34 cellular contexts compared by ENCODE assay signal in the genomic region with DNA sequence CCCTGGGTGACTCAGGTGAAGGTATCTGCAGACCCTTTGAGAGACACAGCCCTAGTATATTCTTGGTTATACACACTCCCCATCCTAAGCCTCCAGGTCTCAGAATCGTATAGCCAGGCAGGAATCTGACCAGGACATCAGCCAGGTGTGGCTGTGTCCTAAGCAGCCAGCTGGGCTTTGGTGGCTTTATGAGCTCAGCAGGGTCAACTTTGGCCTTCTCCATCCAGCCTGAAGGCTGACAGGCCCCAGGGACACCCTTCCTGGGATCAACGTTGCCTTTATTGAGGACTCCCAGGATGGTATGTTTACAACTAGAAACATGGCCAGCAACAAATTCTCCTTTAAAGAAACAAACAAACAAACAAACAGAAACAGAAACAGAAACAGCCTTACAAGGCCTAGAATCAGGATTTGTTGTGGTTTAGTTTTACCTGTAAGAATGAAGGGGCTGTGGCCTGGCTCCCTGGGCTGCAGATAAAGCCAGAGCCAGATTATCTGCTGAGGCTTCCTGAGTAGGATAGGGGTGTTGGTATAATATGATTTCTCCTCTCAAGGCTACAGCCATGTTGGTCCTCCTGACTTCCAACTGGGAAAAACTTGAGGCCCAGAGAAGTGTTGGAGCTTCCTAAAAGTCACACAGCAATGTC. TPM values are rescaled to one million over a fixed set of nuclear protein-coding genes. Genes with fewer than 3 reads are reported as not detected.
DNase-seq lines count a peak whose midpoint lies in the region; ATAC-seq, FAIRE-seq and TF ChIP-seq lines count a peak whose summit lies in the region.
"Had no signal": no experiment of that assay in that cellular context is flagged by ENCODE, and none has a peak within 500 bp of the region (broad histone marks: within the 10 kb centered on the region; RNA-seq: fewer than 3 reads in every experiment).

No MANE protein-coding gene starts in this region.

- H3K9me3 Mint-ChIP-seq in activated CD4-positive, alpha-beta T cell treated with anti-CD3 and anti-CD28 coated beads, Interleukin-2, amount 10 ng/mL, durations not matched to agents 7 days and 5 days: no peaks in the 10 kb centered on the region
- H3K9me3 Mint-ChIP-seq: activated naive CD4-positive, alpha-beta T cell treated with anti-CD3 and anti-CD28 coated beads, Interleukin-2, amount 50 U/mL, for 24 hours; activated T-helper 1 cell treated with anti-CD3 and anti-CD28 coated beads, Interleukin-12 subunit alpha, Interleukin-12 subunit beta, Interleukin-2, Interleukin-4 antibody, amounts not matched to agents 30 ng/mL and 10 ng/mL and 1 ng/mL, durations not matched to agents 14 hours and 24 hours and 36 hours; nephron had no signal

- H3K27me3 Mint-ChIP-seq in activated CD4-positive, alpha-beta T cell treated with anti-CD3 and anti-CD28 coated beads, Interleukin-2, amount 10 ng/mL, durations not matched to agents 7 days and 5 days: peaks cover 4% of the 10 kb centered on the region
- H3K27me3 Mint-ChIP-seq: activated CD4-positive, alpha-beta T cell treated with anti-CD3 and anti-CD28 coated beads for 36 hours had no signal

- no peaks in the 10 kb centered on the region for H3K9me2 ChIP-seq in GM23248 (ENCODE audit: insufficient read depth)
- H3K9me2 ChIP-seq: SK-N-SH had no signal

- H3K9ac ChIP-seq in GM23248 (no peak overlapping the region), GM12878 (ENCODE audit: control insufficient read depth, insufficient read depth, low read length) (no peak overlapping the region)
- H3K9ac ChIP-seq: parathyroid adenoma, SK-N-SH had no signal

- peak; percentile 49 for FAIRE-seq in GM12878 (lab: Jason Lieb, UNC)
- FAIRE-seq: astrocyte, keratinocyte had no signal

- peaks cover 14% of the 10 kb centered on the region for H3K4me1 Mint-ChIP-seq in activated CD4-positive, alpha-beta T cell treated with anti-CD3 and anti-CD28 coated beads, Interleukin-2, amount 10 ng/mL, durations not matched to agents 7 days and 5 days
- H3K4me1 Mint-ChIP-seq: activated CD4-positive, alpha-beta T cell treated with anti-CD3 and anti-CD28 coated beads for 36 hours had no signal

- H3K4me2 ChIP-seq in GM23248 (ENCODE audit: unreplicated experiment): no peak overlapping the region
- no peak overlapping the region for H3K4me2 ChIP-seq in GM12878 (ENCODE audit: control insufficient read depth, insufficient read depth)
- H3K4me2 ChIP-seq: hepatocyte, SK-N-SH had no signal

- intact Hi-C loops in GM12878 (cut with micrococcal nuclease; ENCODE audit: unreplicated experiment): no loop called here

- peak; percentile 15 for DNase-seq in NCI-H748 (lab: John Stamatoyannopoulos, UW; ENCODE audit: unreplicated experiment)
- DNase-seq in NCI-H748 treated with DMSO at 0.1 percent for 48 hours (lab: John Stamatoyannopoulos, UW): no peak
- DNase-seq in GM23248: peak; percentile 19
- no peak for DNase-seq in GM12878 (ENCODE audit: low read depth, low spot score)
- DNase-seq in iris pigment epithelial cell (ENCODE audit: low read depth): peak; percentile 11
- DNase-seq in activated CD4-positive, alpha-beta T cell treated with anti-CD3 and anti-CD28 coated beads, Interleukin-2, amount 10 ng/mL, durations not matched to agents 7 days and 5 days: no peak
- DNase-seq: activated CD4-positive, alpha-beta T cell treated with anti-CD3 and anti-CD28 coated beads for 36 hours; cerebellar nuclear complex; DND-41; erythroblast; Kasumi-1; NCI-H1048; NCI-H2029 treated with DMSO at 0.1 percent for 48 hours; SK-N-SH; stimulated activated CD4-positive, alpha-beta T cell treated with anti-CD3 and anti-CD28 coated beads, Interleukin-4, amount 100 ng/mL, for 24 hours; stimulated activated naive B cell treated with anti-CD40 and anti-IgM and Interleukin-4, amounts not matched to agents 10 μg/mL and 1 μg/mL and 100 μg/mL, for 72 hours; testis; uterus had no signal

- H3K27me3 ChIP-seq in GM23248 (replicated peaks; ENCODE audit: insufficient read depth) (peaks cover 15% of the 10 kb centered on the region), GM12878 (replicated peaks in 1 of 2; ENCODE audit: control insufficient read depth in 2 of 2, insufficient read depth in 2 of 2, low read length in 1 of 2) (no peaks in the 10 kb centered on the region; a peak in 1 of 4 replicates)
- H3K27me3 ChIP-seq: right atrium auricular region, testis, uterus had no signal

- CTCF ChIA-PET in GM12878 (lab: Yijun Ruan, JAX): interaction anchor here (0.6 to 1.3 kb wide), 3 partner anchors 38 to 576 kb away, joined by 3 read pairs; no protein-coding TSS in a partner anchor
- CTCF ChIA-PET in activated CD4-positive, alpha-beta T cell treated with anti-CD3 and anti-CD28 coated beads, Interleukin-2, amount 10 ng/mL, durations not matched to agents 7 days and 5 days (lab: Charles Lee): no interaction called here

- no peak for TF ChIP-seq RAD21 in GM12878 (IDR thresholded peaks at IDR 0.05; ENCODE audit: insufficient read depth, low read depth, low read length)

- H4K20me1 ChIP-seq in GM23248 (ENCODE audit: insufficient read depth): no peaks in the 10 kb centered on the region
- no peaks in the 10 kb centered on the region for H4K20me1 ChIP-seq in GM12878 (ENCODE audit: control insufficient read depth, insufficient read depth)

- no peak for ATAC-seq in GM12878
- no peak for ATAC-seq in HG03280 (IDR thresholded peaks at IDR 0.05; ENCODE audit: unreplicated experiment)
- no peak for ATAC-seq in HG02870 (IDR thresholded peaks at IDR 0.05; ENCODE audit: unreplicated experiment)
- ATAC-seq: activated CD4-positive, alpha-beta T cell treated with anti-CD3 and anti-CD28 coated beads for 36 hours; foreskin keratinocyte; stimulated activated naive B cell treated with anti-CD40 and anti-IgM and Interleukin-4, amounts not matched to agents 10 μg/mL and 1 μg/mL and 100 μg/mL, for 72 hours had no signal

- no peaks in the 10 kb centered on the region for H3K4me1 ChIP-seq in GM23248 (ENCODE audit: insufficient read depth)
- H3K4me1 ChIP-seq in GM12878 (ENCODE audit: control insufficient read depth, insufficient read depth, low read length): peaks cover 3% of the 10 kb centered on the region; the same call in 1 of the 2 replicates
- H3K4me1 ChIP-seq: foreskin keratinocyte, parathyroid adenoma, right atrium auricular region, testis, uterus had no signal

- H3K36me3 Mint-ChIP-seq in activated CD4-positive, alpha-beta T cell treated with anti-CD3 and anti-CD28 coated beads, Interleukin-2, amount 10 ng/mL, durations not matched to agents 7 days and 5 days (ENCODE audit: low read depth): peaks cover 1% of the 10 kb centered on the region
- H3K36me3 Mint-ChIP-seq: activated naive CD4-positive, alpha-beta T cell treated with anti-CD3 and anti-CD28 coated beads, Interleukin-2, amount 50 U/mL, for 24 hours had no signal

- TF ChIP-seq EP300 in GM12878 (IDR thresholded peaks at IDR 0.05; ENCODE audit: borderline replicate concordance in 1 of 2, control insufficient read depth in 1 of 2, low read depth in 2 of 2, low read length in 2 of 2): no peak

- H3K9me3 ChIP-seq in GM23248 (ENCODE audit: low read depth): no peaks in the 10 kb centered on the region
- H3K9me3 ChIP-seq in GM12878 (replicated peaks; ENCODE audit: control insufficient read depth, insufficient read depth, low read length): no peaks in the 10 kb centered on the region
- H3K9me3 ChIP-seq: right atrium auricular region, SK-N-SH, testis, uterus had no signal

- 33 to 39% methylated on average over 2 of the region's 2 CpGs for WGBS in GM23248 (ENCODE audit: low coverage in 1 of 2, low lambda C conversion rate in 2 of 2, missing lambda C conversion rate in 2 of 2), 2 experiments
- 21% methylated on average over 2 of the region's 2 CpGs for WGBS in GM12878 (ENCODE audit: insufficient coverage, insufficient replicate concordance, low lambda C conversion rate, missing lambda C conversion rate)

- H3K36me3 ChIP-seq in GM23248 (ENCODE audit: low read depth) (no peaks in the 10 kb centered on the region), GM12878 (ENCODE audit: control insufficient read depth in 2 of 2, insufficient read depth in 2 of 2, low read length in 1 of 2) (no peaks in the 10 kb centered on the region)
- H3K36me3 ChIP-seq: right atrium auricular region, uterus had no signal

- H3K4me3 ChIP-seq in GM23248 (no peak overlapping the region), GM12878 (no peak overlapping the region)
- H3K4me3 ChIP-seq: hepatocyte, right atrium auricular region, testis, uterus had no signal

- BruUV-seq in GM12878 (replicated peaks; lab: Mats Ljungman, UMichigan): no TSS peak

- H2AFZ ChIP-seq in GM23248 (no peak overlapping the region), GM12878 (ENCODE audit: control insufficient read depth, low read depth, low read length) (peak overlapping the region; percentile 9; the same call in 1 of the 2 replicates)
- H2AFZ ChIP-seq: hepatocyte, parathyroid adenoma had no signal

- no peak overlapping the region for H3K27ac Mint-ChIP-seq in activated CD4-positive, alpha-beta T cell treated with anti-CD3 and anti-CD28 coated beads, Interleukin-2, amount 10 ng/mL, durations not matched to agents 7 days and 5 days
- H3K27ac Mint-ChIP-seq: activated CD4-positive, alpha-beta T cell treated with anti-CD3 and anti-CD28 coated beads for 36 hours; activated naive CD4-positive, alpha-beta T cell treated with anti-CD3 and anti-CD28 coated beads, Interleukin-2, amount 50 U/mL, for 24 hours; activated T-helper 1 cell treated with anti-CD3 and anti-CD28 coated beads, Interleukin-12 subunit alpha, Interleukin-12 subunit beta, Interleukin-2, Interleukin-4 antibody, amounts not matched to agents 30 ng/mL and 10 ng/mL and 1 ng/mL, durations not matched to agents 14 hours and 24 hours and 36 hours; nephron; stimulated activated naive B cell treated with anti-CD40 and anti-IgM and Interleukin-4, amounts not matched to agents 10 μg/mL and 1 μg/mL and 100 μg/mL, for 72 hours had no signal

- no peaks in the 10 kb centered on the region for H3F3A ChIP-seq in GM23248 (ENCODE audit: insufficient read depth)

- RAD21 ChIA-PET in GM12878 (lab: Charles Lee; ENCODE audit: unreplicated experiment): interaction anchor here (0.6 to 1.7 kb wide), 2 partner anchors 19 to 40 kb away, joined by 3 read pairs; no protein-coding TSS in a partner anchor

- POLR2A ChIA-PET in GM12878 (lab: Charles Lee): no interaction called here
- POLR2A ChIA-PET in activated CD4-positive, alpha-beta T cell treated with anti-CD3 and anti-CD28 coated beads, Interleukin-2, amount 10 ng/mL, durations not matched to agents 7 days and 5 days (lab: Charles Lee): no interaction called here

- in situ Hi-C loops in GM23248 (cut with MboI) (no loop called here), GM12878 (cut with MboI) (no loop called here)

- no peak for TF ChIP-seq POLR2A in GM12878 (IDR thresholded peaks at IDR 0.05; ENCODE audit: low read depth, low read length)

- H3K4me3 Mint-ChIP-seq in activated CD4-positive, alpha-beta T cell treated with anti-CD3 and anti-CD28 coated beads, Interleukin-2, amount 10 ng/mL, durations not matched to agents 7 days and 5 days: no peak overlapping the region
- H3K4me3 Mint-ChIP-seq: activated CD4-positive, alpha-beta T cell treated with anti-CD3 and anti-CD28 coated beads for 36 hours; activated naive CD4-positive, alpha-beta T cell treated with anti-CD3 and anti-CD28 coated beads, Interleukin-2, amount 50 U/mL, for 24 hours; activated T-helper 1 cell treated with anti-CD3 and anti-CD28 coated beads, Interleukin-12 subunit alpha, Interleukin-12 subunit beta, Interleukin-2, Interleukin-4 antibody, amounts not matched to agents 30 ng/mL and 10 ng/mL and 1 ng/mL, durations not matched to agents 14 hours and 24 hours and 36 hours; nephron; stimulated activated naive B cell treated with anti-CD40 and anti-IgM and Interleukin-4, amounts not matched to agents 10 μg/mL and 1 μg/mL and 100 μg/mL, for 72 hours had no signal

- H3K27ac ChIP-seq in GM23248 (no peak overlapping the region), GM12878 (ENCODE audit: control insufficient read depth, insufficient read depth) (no peak overlapping the region)
- H3K27ac ChIP-seq: foreskin keratinocyte, hepatocyte, parathyroid adenoma, right atrium auricular region, testis, uterus had no signal

- no peak for TF ChIP-seq CTCF in GM12878 (IDR thresholded peaks at IDR 0.05 in 2 of 3, conservative IDR thresholded peaks at IDR 0.05 in 1 of 3; ENCODE audit: control insufficient read depth in 2 of 3, extremely low read depth in 1 of 3, insufficient read depth in 1 of 3, low read depth in 3 of 3, low read length in 3 of 3)

- H3K79me2 ChIP-seq in GM23248 (ENCODE audit: insufficient read depth): no peaks in the 10 kb centered on the region
- no peaks in the 10 kb centered on the region for H3K79me2 ChIP-seq in GM12878 (ENCODE audit: control insufficient read depth, insufficient read depth, low read length)
- H3K79me2 ChIP-seq: hepatocyte, parathyroid adenoma had no signal

- SMC1A ChIA-PET in GM12878 (lab: Charles Lee; ENCODE audit: uncharacterized antibody, unreplicated experiment): no interaction called here

RNA-seq across cellular contexts. Expression of a gene that starts 8.5 kb away (rescaled TPM):
- not detected in 2 replicates for total RNA-seq in GM23248 (2014; rRNA removed; shearing (Covaris generic))
- not detected in 2 replicates for polyA plus RNA-seq in GM23248 (2016; fragmentation: Nextera tagmentation; extraction: Ambion mirVana)
- not detected in 2 replicates for total RNA-seq in GM12878 (2013; cell fraction: nucleolus; rRNA removed)
- total RNA-seq in GM12878 (2014; rRNA removed): 0.06 TPM in 1 of 2 replicates, not detected in the other
- not detected in 2 replicates for total RNA-seq in GM12878 (2014; rRNA removed; fragmentation: Illumina TruSeq; extraction: Trizol)
- not detected in 2 replicates for total RNA-seq in GM12878 (2021)
- polyA plus RNA-seq in GM12878 (2011; ENCODE audit: low read depth): not detected
- 0.07 TPM in 1 of 2 replicates, not detected in the other for polyA plus RNA-seq in GM12878 (2011; rRNA removed)
- polyA plus RNA-seq in GM12878 (2011; cell fraction: cytosol; rRNA removed): 0.05 and 0.06 TPM in 2 replicates
- polyA plus RNA-seq in GM12878 (2011; cell fraction: nucleus; rRNA removed): 0.15 and 0.24 TPM in 2 replicates
- 0.04 and 0.07 TPM in 2 replicates for polyA plus RNA-seq in GM12878 (2012)
- polyA plus RNA-seq in GM12878 (2014; fragmentation: Illumina TruSeq; extraction: Trizol): not detected in 2 replicates
- not detected for polyA plus RNA-seq in GM12878 (2014; fragmentation: Nextera tagmentation; extraction: Ambion mirVana)
- polyA plus RNA-seq in GM12878 (2014; rRNA removed): 0.03 TPM in 1 of 2 replicates, not detected in the other
- polyA plus RNA-seq in GM12878 (2016; fragmentation: Nextera tagmentation; extraction: Ambion mirVana): not detected
- polyA minus RNA-seq in GM12878 (2011; rRNA and poly(A)+ RNA removed): 0.15 TPM in 1 of 2 replicates, not detected in the other
- polyA minus RNA-seq in GM12878 (2011; cell fraction: cytosol; rRNA and poly(A)+ RNA removed): not detected in 2 replicates
- 0.24 TPM in 1 of 2 replicates, not detected in the other for polyA minus RNA-seq in GM12878 (2011; cell fraction: nucleus; rRNA and poly(A)+ RNA removed)
- total RNA-seq in activated CD4-positive, alpha-beta T cell treated with anti-CD3 and anti-CD28 coated beads, Interleukin-2, amount 10 ng/mL, durations not matched to agents 7 days and 5 days: under 1 TPM; 0.69 to 0.79 TPM
- total RNA-seq: astrocyte, H4, NCI-H460 had no signal
- polyA plus RNA-seq: BJ, keratinocyte, SK-N-SH had no signal

RNA-seq across cellular contexts. Expression of a gene that starts 27.2 kb away (rescaled TPM):
- not detected in 2 replicates for total RNA-seq in GM23248 (2014; rRNA removed; shearing (Covaris generic))
- polyA plus RNA-seq in GM23248 (2016; fragmentation: Nextera tagmentation; extraction: Ambion mirVana) (0.10 TPM in 1 of 2 replicates, not detected in the other), GM12878 (2011; rRNA removed) (not detected in 2 replicates), GM12878 (2014; fragmentation: Illumina TruSeq; extraction: Trizol) (not detected in 2 replicates), GM12878 (2014; fragmentation: Nextera tagmentation; extraction: Ambion mirVana) (not detected), GM12878 (2014; rRNA removed) (not detected in 2 replicates), GM12878 (2016; fragmentation: Nextera tagmentation; extraction: Ambion mirVana) (not detected)
- total RNA-seq in GM12878 (2013; cell fraction: nucleolus; rRNA removed): not detected in 2 replicates
- total RNA-seq in GM12878 (2014; rRNA removed) (not detected in 2 replicates), GM12878 (2014; rRNA removed; fragmentation: Illumina TruSeq; extraction: Trizol) (not detected in 2 replicates), GM12878 (2021) (not detected in 2 replicates)
- polyA plus RNA-seq in GM12878 (2011; ENCODE audit: low read depth): not detected
- polyA plus RNA-seq in GM12878 (2011; cell fraction: cytosol; rRNA removed): not detected in 2 replicates
- not detected in 2 replicates for polyA plus RNA-seq in GM12878 (2011; cell fraction: nucleus; rRNA removed)
- not detected in 2 replicates for polyA plus RNA-seq in GM12878 (2012)
- polyA minus RNA-seq in GM12878 (2011; rRNA and poly(A)+ RNA removed): not detected in 2 replicates
- polyA minus RNA-seq in GM12878 (2011; cell fraction: cytosol; rRNA and poly(A)+ RNA removed): not detected in 2 replicates
- not detected in 2 replicates for polyA minus RNA-seq in GM12878 (2011; cell fraction: nucleus; rRNA and poly(A)+ RNA removed)
- not detected for total RNA-seq in activated CD4-positive, alpha-beta T cell treated with anti-CD3 and anti-CD28 coated beads, Interleukin-2, amount 10 ng/mL, durations not matched to agents 7 days and 5 days
- total RNA-seq: activated CD4-positive, alpha-beta T cell treated with anti-CD3 and anti-CD28 coated beads for 36 hours; activated T-helper 1 cell treated with anti-CD3 and anti-CD28 coated beads, Interleukin-12 subunit alpha, Interleukin-12 subunit beta, Interleukin-2, Interleukin-4 antibody, amounts not matched to agents 30 ng/mL and 10 ng/mL and 1 ng/mL, durations not matched to agents 14 hours and 24 hours and 36 hours; astrocyte; foreskin keratinocyte; H4; liver; mononuclear cell; NCI-H460; right atrium auricular region had no signal
- polyA plus RNA-seq: BJ, foreskin keratinocyte, keratinocyte, liver, SK-N-SH had no signal

RNA-seq across cellular contexts. Expression of a gene that starts 32.8 kb away (rescaled TPM):
- total RNA-seq in GM23248 (2014; rRNA removed; shearing (Covaris generic)): not detected in 2 replicates
- polyA plus RNA-seq in GM23248 (2016; fragmentation: Nextera tagmentation; extraction: Ambion mirVana): not detected in 2 replicates
- not detected in 2 replicates for total RNA-seq in GM12878 (2013; cell fraction: nucleolus; rRNA removed)
- not detected in 2 replicates for total RNA-seq in GM12878 (2014; rRNA removed)
- not detected in 2 replicates for total RNA-seq in GM12878 (2014; rRNA removed; fragmentation: Illumina TruSeq; extraction: Trizol)
- not detected in 2 replicates for total RNA-seq in GM12878 (2021)
- polyA plus RNA-seq in GM12878 (2011; ENCODE audit: low read depth): not detected
- not detected in 2 replicates for polyA plus RNA-seq in GM12878 (2011; rRNA removed)
- polyA plus RNA-seq in GM12878 (2011; cell fraction: cytosol; rRNA removed): 0.08 TPM in 1 of 2 replicates, not detected in the other
- polyA plus RNA-seq in GM12878 (2011; cell fraction: nucleus; rRNA removed): not detected in 2 replicates
- polyA plus RNA-seq in GM12878 (2012): not detected in 2 replicates
- polyA plus RNA-seq in GM12878 (2014; fragmentation: Illumina TruSeq; extraction: Trizol): not detected in 2 replicates
- polyA plus RNA-seq in GM12878 (2014; fragmentation: Nextera tagmentation; extraction: Ambion mirVana): not detected
- not detected in 2 replicates for polyA plus RNA-seq in GM12878 (2014; rRNA removed)
- polyA plus RNA-seq in GM12878 (2016; fragmentation: Nextera tagmentation; extraction: Ambion mirVana): not detected
- polyA minus RNA-seq in GM12878 (2011; rRNA and poly(A)+ RNA removed): not detected in 2 replicates
- not detected in 2 replicates for polyA minus RNA-seq in GM12878 (2011; cell fraction: cytosol; rRNA and poly(A)+ RNA removed)
- polyA minus RNA-seq in GM12878 (2011; cell fraction: nucleus; rRNA and poly(A)+ RNA removed): not detected in 2 replicates
- not detected for total RNA-seq in activated CD4-positive, alpha-beta T cell treated with anti-CD3 and anti-CD28 coated beads, Interleukin-2, amount 10 ng/mL, durations not matched to agents 7 days and 5 days
- total RNA-seq: activated CD4-positive, alpha-beta T cell treated with anti-CD3 and anti-CD28 coated beads for 36 hours; activated T-helper 1 cell treated with anti-CD3 and anti-CD28 coated beads, Interleukin-12 subunit alpha, Interleukin-12 subunit beta, Interleukin-2, Interleukin-4 antibody, amounts not matched to agents 30 ng/mL and 10 ng/mL and 1 ng/mL, durations not matched to agents 14 hours and 24 hours and 36 hours; astrocyte; foreskin keratinocyte; H4; hepatocyte; mononuclear cell; NCI-H460; right atrium auricular region had no signal
- polyA plus RNA-seq: BJ, foreskin keratinocyte, hepatocyte, keratinocyte, SK-N-SH had no signal

Comparison
In these comparisons a context has a peak if more than half of its experiments do, and no peak if none do; other contexts are left out.
1. DNase-seq: peak in NCI-H748 (single experiment), GM23248 (single experiment) and iris pigment epithelial cell (single experiment); none in NCI-H748 treated with DMSO at 0.1 percent for 48 hours (single experiment), GM12878 (single experiment) and activated CD4-positive, alpha-beta T cell treated with anti-CD3 and anti-CD28 coated beads, Interleukin-2, amount 10 ng/mL, durations not matched to agents 7 days and 5 days (single experiment).